In genomic region chr22:31952459-31952858, GRCh38 we compare ENCODE assay signal across 11 cellular contexts. TPM values are rescaled to one million over a fixed set of nuclear protein-coding genes. Genes with fewer than 3 reads are reported as not detected.
DNase-seq lines count a peak whose midpoint lies in the region; ATAC-seq, FAIRE-seq and TF ChIP-seq lines count a peak whose summit lies in the region.
"Had no signal": no experiment of that assay in that cellular context is flagged by ENCODE, and none has a peak within 500 bp of the region (broad histone marks: within the 10 kb centered on the region; RNA-seq: fewer than 3 reads in every experiment).

No MANE protein-coding gene starts in this region.

- ATAC-seq in HepG2, result no peak
- no peak for ATAC-seq in HG03045 (IDR thresholded peaks at IDR 0.05; ENCODE audit: unreplicated experiment)

- peak overlapping the region; percentile 40; the same call in 1 of the 2 replicates for H3K4me3 ChIP-seq in ACC112 (ENCODE audit: low read depth, low read length)
- no peak overlapping the region for H3K4me3 ChIP-seq in muscle layer of duodenum (ENCODE audit: low read depth in 1 of 2, low read length in 2 of 2)
- no peak overlapping the region for H3K4me3 ChIP-seq in HepG2 (replicated peaks in 1 of 3; ENCODE audit: insufficient read depth in 1 of 3, low read depth in 2 of 3, low read length in 3 of 3)

- H3K36me3 Mint-ChIP-seq in immature natural killer cell, result peaks cover 6 to 14% (median 13%) of the 10 kb centered on the region in 3 donors

- TF ChIP-seq EP300 in HepG2 (IDR thresholded peaks at IDR 0.05; ENCODE audit: low read depth in 2 of 2, low read length in 2 of 2) (no peak), HepG2 (CRISPR knock-in tag; IDR thresholded peaks at IDR 0.05; ENCODE audit: borderline replicate concordance) (no peak)

- intact Hi-C loops in HepG2 (cut with micrococcal nuclease; ENCODE audit: unreplicated experiment), result loop anchor here (1.0 kb wide), 1 partner anchor 199 kb away; no protein-coding TSS in a partner anchor

- 100% methylated on average over 1 of the region's 1 CpG for WGBS in HepG2 (ENCODE audit: low lambda C conversion rate)

- peaks cover 10% of the 10 kb centered on the region for H4K20me1 ChIP-seq in HepG2 (ENCODE audit: insufficient read depth, low read length)

- peaks cover 49% of the 10 kb centered on the region for H3K4me1 ChIP-seq in ACC112 (ENCODE audit: control insufficient read depth, insufficient read depth, low read length, unreplicated experiment)
- H3K4me1 ChIP-seq in muscle layer of duodenum (ENCODE audit: control insufficient read depth in 1 of 2, insufficient read depth in 2 of 2, low read length in 2 of 2), result peaks cover 27 to 39% of the 10 kb centered on the region in 2 donors
- peaks cover 25% of the 10 kb centered on the region for H3K4me1 ChIP-seq in HepG2 (ENCODE audit: insufficient read depth, low read length)

- H3K4me1 Mint-ChIP-seq in immature natural killer cell, result peaks cover 43 to 57% of the 10 kb centered on the region in 2 donors

- H3K79me2 ChIP-seq in ACC112 (ENCODE audit: control insufficient read depth, insufficient read depth, low read length, unreplicated experiment), result peaks cover 76% of the 10 kb centered on the region
- peaks cover 60% of the 10 kb centered on the region for H3K79me2 ChIP-seq in HepG2 (ENCODE audit: insufficient read depth, low read length)

- POLR2A ChIA-PET in HepG2 (lab: Yijun Ruan, JAX), result interaction anchor here (0.9 kb wide), 1 partner anchor 290 kb away, joined by 6 read pairs; the partner anchor contains the start of gene PISD

- in situ Hi-C loops in HepG2 (cut with HindIII; ENCODE audit: extremely low pct_ligation_motif_present, low pct_unique_long_range_greater_than_20kb), result loop anchor here (25.0 kb wide), 1 partner anchor 390 kb away; no protein-coding TSS in a partner anchor
- in situ Hi-C loops in KBM-7 (cut with MboI; ENCODE audit: low pct_unique_long_range_greater_than_20kb, low sequenced_read_pairs), result loop anchor here (25.0 kb wide), 1 partner anchor 290 kb away; the partner anchor contains the start of gene PISD

- H3K27me3 Mint-ChIP-seq in immature natural killer cell (ENCODE audit: low read depth in 3 of 3), result peaks cover 0 to 2% (median 0%) of the 10 kb centered on the region in 3 donors

- CTCF ChIA-PET in HepG2 (lab: Yijun Ruan, JAX; ENCODE audit: low intra/inter-chr PET ratio, low total read pairs), result no interaction called here

- H3K27me3 ChIP-seq in ACC112 (ENCODE audit: insufficient read depth, low read length) (no peaks in the 10 kb centered on the region), muscle layer of duodenum (ENCODE audit: low read depth, low read length) (no peaks in the 10 kb centered on the region), HepG2 (ENCODE audit: control insufficient read depth in 1 of 2, insufficient read depth in 2 of 2, low read length in 2 of 2) (no peaks in the 10 kb centered on the region)

- peaks cover 4% of the 10 kb centered on the region; the same call in 1 of the 2 replicates for H3K36me3 ChIP-seq in ACC112 (ENCODE audit: insufficient read depth, low read length)
- H3K36me3 ChIP-seq in muscle layer of duodenum (ENCODE audit: control insufficient read depth in 1 of 2, insufficient read depth in 2 of 2, low read length in 2 of 2), result peaks cover 14 to 17% of the 10 kb centered on the region in 2 donors
- H3K36me3 ChIP-seq in HepG2 (replicated peaks in 1 of 2; ENCODE audit: control insufficient read depth in 1 of 2, insufficient read depth in 2 of 2, low read length in 2 of 2), result peaks cover 15 to 27% of the 10 kb centered on the region in 2 experiments

- no peaks in the 10 kb centered on the region for H3K9me3 ChIP-seq in muscle layer of duodenum (ENCODE audit: control insufficient read depth in 1 of 2, low read length in 2 of 2)
- no peaks in the 10 kb centered on the region for H3K9me3 ChIP-seq in HepG2 (ENCODE audit: low read length)

- H3K27ac ChIP-seq in ACC112 (ENCODE audit: low read depth, low read length) (peak overlapping the region; percentile 92), muscle layer of duodenum (ENCODE audit: low read length) (peak overlapping the region; percentile 85), HepG2 (ENCODE audit: extremely low read length, insufficient read depth, low read length) (no peak overlapping the region)

- peak overlapping the region in 3 of 6 donors; percentile 49 to 83 (median 80) for H3K27ac Mint-ChIP-seq in immature natural killer cell

- H3K4me2 ChIP-seq in HepG2 (ENCODE audit: low read depth, low read length), result no peak overlapping the region

- FAIRE-seq in HepG2 (lab: Jason Lieb, UNC), result no peak

- TF ChIP-seq POLR2A in HepG2 (IDR thresholded peaks at IDR 0.05; ENCODE audit: insufficient read depth in 1 of 2, low read depth in 2 of 2, low read length in 2 of 2), result no peak

- TF ChIP-seq CTCF in HepG2 (CRISPR knock-in tag; IDR thresholded peaks at IDR 0.05), result no peak

- H2AFZ ChIP-seq in ACC112 (ENCODE audit: low read length, unreplicated experiment), result no peak overlapping the region
- H2AFZ ChIP-seq in HepG2 (ENCODE audit: low read length), result no peak overlapping the region

- H3K9ac ChIP-seq in HepG2 (ENCODE audit: insufficient read depth, low read depth, low read length), result no peak overlapping the region

- peak; percentile 84 for DNase-seq in M059J (ENCODE audit: low read depth)
- DNase-seq in dermis blood vessel endothelial cell, result peak; percentile 84
- DNase-seq in HepG2 (ENCODE audit: low spot score), result no peak
- DNase-seq in immature natural killer cell, result no peak
- no peak for DNase-seq in KBM-7
- DNase-seq: Calu3, endodermal cell had no signal

- no peak for TF ChIP-seq RAD21 in HepG2 (CRISPR knock-in tag; IDR thresholded peaks at IDR 0.05)

- BruUV-seq in HepG2 (replicated peaks; lab: Mats Ljungman, UMichigan), result no TSS peak

- peak overlapping the region in 1 of 5 donors; percentile 30 for H3K4me3 Mint-ChIP-seq in immature natural killer cell
- H3K4me3 Mint-ChIP-seq: endodermal cell, neural crest cell had no signal

- H3K9me3 Mint-ChIP-seq in immature natural killer cell, result no peaks in the 10 kb centered on the region
- H3K9me3 Mint-ChIP-seq: endodermal cell, neural crest cell had no signal

TF ChIP-seq in HepG2, 621 proteins besides CTCF, POLR2A, EP300 and RAD21:
- TF ChIP-seq ZNF781 (CRISPR knock-in tag; IDR thresholded peaks at IDR 0.05; ENCODE audit: borderline replicate concordance, not compliant biosample characterization), result no peak

RNA-seq across cellular contexts. Expression of gene YWHAH, which starts 8.1 kb away (rescaled TPM):
- 176 and 196 TPM in 2 replicates for total RNA-seq in M059J (2014; rRNA removed; shearing (Covaris generic))
- total RNA-seq in dermis blood vessel endothelial cell, result 145 and 162 TPM in 2 replicates
- 92.7 and 112 TPM in 2 replicates for total RNA-seq in HepG2 (2016; rRNA removed; fragmentation: Illumina TruSeq; extraction: Trizol)
- 20.0 and 24.6 TPM in 2 replicates for total RNA-seq in HepG2 (2016; cell fraction: cytosol; rRNA removed; fragmentation: Illumina TruSeq; extraction: Trizol; ENCODE audit: low read depth)
- 93.8 and 101 TPM in 2 replicates for total RNA-seq in HepG2 (2016; cell fraction: insoluble cytoplasmic fraction; rRNA removed; fragmentation: Illumina TruSeq; extraction: Trizol)
- 56.3 and 62.2 TPM in 2 replicates for total RNA-seq in HepG2 (2016; cell fraction: membrane; rRNA removed; fragmentation: Illumina TruSeq; extraction: Trizol)
- 30.2 and 35.4 TPM in 2 replicates for total RNA-seq in HepG2 (2016; cell fraction: nucleus; rRNA removed; fragmentation: Illumina TruSeq; extraction: Trizol)
- 35.6 and 40.9 TPM in 2 replicates for polyA plus RNA-seq in HepG2 (2011; rRNA removed)
- 38.6 and 45.7 TPM in 2 replicates for polyA plus RNA-seq in HepG2 (2011; cell fraction: cytosol; rRNA removed)
- 17.5 and 20.3 TPM in 2 replicates for polyA plus RNA-seq in HepG2 (2011; cell fraction: nucleus; rRNA removed)
- polyA plus RNA-seq in HepG2 (2012), result 78.8 and 95.2 TPM in 2 replicates
- polyA plus RNA-seq in HepG2 (2016; cell fraction: cytosol; fragmentation: Illumina TruSeq; extraction: Trizol; ENCODE audit: low read depth), result 19.0 and 24.6 TPM in 2 replicates
- 117 and 129 TPM in 2 replicates for polyA plus RNA-seq in HepG2 (2016; cell fraction: insoluble cytoplasmic fraction; fragmentation: Illumina TruSeq; extraction: Trizol; ENCODE audit: low read depth)
- 43.9 and 52.9 TPM in 2 replicates for polyA plus RNA-seq in HepG2 (2016; cell fraction: membrane; fragmentation: Illumina TruSeq; extraction: Trizol; ENCODE audit: low read depth)
- 57.2 and 66.4 TPM in 2 replicates for polyA plus RNA-seq in HepG2 (2016; cell fraction: nucleus; fragmentation: Illumina TruSeq; extraction: Trizol; ENCODE audit: insufficient read depth, low read depth)
- polyA minus RNA-seq in HepG2 (2011; rRNA and poly(A)+ RNA removed; ENCODE audit: low replicate concordance), result 18.0 and 27.7 TPM in 2 replicates
- 24.6 and 31.3 TPM in 2 replicates for polyA minus RNA-seq in HepG2 (2011; cell fraction: cytosol; rRNA and poly(A)+ RNA removed)
- 12.7 and 18.4 TPM in 2 replicates for polyA minus RNA-seq in HepG2 (2011; cell fraction: nucleus; rRNA and poly(A)+ RNA removed)
- 100 to 1,000 TPM in 1 of 3 donors, 10 to 100 TPM in 2; 76.5 to 113 (median 84.0) TPM for polyA plus RNA-seq in immature natural killer cell

Comparison
In these comparisons a context has a peak if more than half of its experiments do, and no peak if none do; other contexts are left out.
1. DNase-seq: peak in M059J (single experiment) and dermis blood vessel endothelial cell (single experiment); none in HepG2 (single experiment), immature natural killer cell (0 of 3) and KBM-7 (single experiment).